ENCODE assay signal across 2 cellular contexts in the genomic region with DNA sequence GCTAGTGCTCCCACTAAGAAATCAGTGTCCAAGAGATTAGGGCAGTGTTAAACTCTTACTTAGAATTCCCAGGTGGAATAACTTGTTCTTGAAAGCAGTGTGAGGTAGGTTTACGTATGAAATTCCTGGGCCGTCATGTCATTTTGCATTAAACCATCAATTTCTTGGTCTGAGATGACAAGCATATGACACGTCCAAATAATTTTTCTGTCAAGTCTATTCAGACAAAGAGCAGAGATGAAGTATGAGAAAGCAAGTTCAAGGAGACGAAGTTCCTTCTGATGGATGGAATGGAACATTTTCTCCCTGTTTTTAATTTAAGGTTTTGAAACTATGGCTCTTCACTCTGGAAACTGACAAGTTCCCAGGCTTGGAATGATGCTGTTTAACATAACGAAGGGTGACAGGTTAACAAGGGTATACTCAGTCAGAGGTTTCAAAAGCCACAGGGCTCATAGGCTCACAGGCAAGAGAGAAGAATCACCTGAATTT.
TF ChIP-seq lines count a peak whose summit lies in the region.

No MANE protein-coding gene starts in this region.

TF ChIP-seq in GM23338, 12 proteins besides CTCF, POLR2A, EP300 and RAD21 (continued from another document):
- TF ChIP-seq, protein P1, sequence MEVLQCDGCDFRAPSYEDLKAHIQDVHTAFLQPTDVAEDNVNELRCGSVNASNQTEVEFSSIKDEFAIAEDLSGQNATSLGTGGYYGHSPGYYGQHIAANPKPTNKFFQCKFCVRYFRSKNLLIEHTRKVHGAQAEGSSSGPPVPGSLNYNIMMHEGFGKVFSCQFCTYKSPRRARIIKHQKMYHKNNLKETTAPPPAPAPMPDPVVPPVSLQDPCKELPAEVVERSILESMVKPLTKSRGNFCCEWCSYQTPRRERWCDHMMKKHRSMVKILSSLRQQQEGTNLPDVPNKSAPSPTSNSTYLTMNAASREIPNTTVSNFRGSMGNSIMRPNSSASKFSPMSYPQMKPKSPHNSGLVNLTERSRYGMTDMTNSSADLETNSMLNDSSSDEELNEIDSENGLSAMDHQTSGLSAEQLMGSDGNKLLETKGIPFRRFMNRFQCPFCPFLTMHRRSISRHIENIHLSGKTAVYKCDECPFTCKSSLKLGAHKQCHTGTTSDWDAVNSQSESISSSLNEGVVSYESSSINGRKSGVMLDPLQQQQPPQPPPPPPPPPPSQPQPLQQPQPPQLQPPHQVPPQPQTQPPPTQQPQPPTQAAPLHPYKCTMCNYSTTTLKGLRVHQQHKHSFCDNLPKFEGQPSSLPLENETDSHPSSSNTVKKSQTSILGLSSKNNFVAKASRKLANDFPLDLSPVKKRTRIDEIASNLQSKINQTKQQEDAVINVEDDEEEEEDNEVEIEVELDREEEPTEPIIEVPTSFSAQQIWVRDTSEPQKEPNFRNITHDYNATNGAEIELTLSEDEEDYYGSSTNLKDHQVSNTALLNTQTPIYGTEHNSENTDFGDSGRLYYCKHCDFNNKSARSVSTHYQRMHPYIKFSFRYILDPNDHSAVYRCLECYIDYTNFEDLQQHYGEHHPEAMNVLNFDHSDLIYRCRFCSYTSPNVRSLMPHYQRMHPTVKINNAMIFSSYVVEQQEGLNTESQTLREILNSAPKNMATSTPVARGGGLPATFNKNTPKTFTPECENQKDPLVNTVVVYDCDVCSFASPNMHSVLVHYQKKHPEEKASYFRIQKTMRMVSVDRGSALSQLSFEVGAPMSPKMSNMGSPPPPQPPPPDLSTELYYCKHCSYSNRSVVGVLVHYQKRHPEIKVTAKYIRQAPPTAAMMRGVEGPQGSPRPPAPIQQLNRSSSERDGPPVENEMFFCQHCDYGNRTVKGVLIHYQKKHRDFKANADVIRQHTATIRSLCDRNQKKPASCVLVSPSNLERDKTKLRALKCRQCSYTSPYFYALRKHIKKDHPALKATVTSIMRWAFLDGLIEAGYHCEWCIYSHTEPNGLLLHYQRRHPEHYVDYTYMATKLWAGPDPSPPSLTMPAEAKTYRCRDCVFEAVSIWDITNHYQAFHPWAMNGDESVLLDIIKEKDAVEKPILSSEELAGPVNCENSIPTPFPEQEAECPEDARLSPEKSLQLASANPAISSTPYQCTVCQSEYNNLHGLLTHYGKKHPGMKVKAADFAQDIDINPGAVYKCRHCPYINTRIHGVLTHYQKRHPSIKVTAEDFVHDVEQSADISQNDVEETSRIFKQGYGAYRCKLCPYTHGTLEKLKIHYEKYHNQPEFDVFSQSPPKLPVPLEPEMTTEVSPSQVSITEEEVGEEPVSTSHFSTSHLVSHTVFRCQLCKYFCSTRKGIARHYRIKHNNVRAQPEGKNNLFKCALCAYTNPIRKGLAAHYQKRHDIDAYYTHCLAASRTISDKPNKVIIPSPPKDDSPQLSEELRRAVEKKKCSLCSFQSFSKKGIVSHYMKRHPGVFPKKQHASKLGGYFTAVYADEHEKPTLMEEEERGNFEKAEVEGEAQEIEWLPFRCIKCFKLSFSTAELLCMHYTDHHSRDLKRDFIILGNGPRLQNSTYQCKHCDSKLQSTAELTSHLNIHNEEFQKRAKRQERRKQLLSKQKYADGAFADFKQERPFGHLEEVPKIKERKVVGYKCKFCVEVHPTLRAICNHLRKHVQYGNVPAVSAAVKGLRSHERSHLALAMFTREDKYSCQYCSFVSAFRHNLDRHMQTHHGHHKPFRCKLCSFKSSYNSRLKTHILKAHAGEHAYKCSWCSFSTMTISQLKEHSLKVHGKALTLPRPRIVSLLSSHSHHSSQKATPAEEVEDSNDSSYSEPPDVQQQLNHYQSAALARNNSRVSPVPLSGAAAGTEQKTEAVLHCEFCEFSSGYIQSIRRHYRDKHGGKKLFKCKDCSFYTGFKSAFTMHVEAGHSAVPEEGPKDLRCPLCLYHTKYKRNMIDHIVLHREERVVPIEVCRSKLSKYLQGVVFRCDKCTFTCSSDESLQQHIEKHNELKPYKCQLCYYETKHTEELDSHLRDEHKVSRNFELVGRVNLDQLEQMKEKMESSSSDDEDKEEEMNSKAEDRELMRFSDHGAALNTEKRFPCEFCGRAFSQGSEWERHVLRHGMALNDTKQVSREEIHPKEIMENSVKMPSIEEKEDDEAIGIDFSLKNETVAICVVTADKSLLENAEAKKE (CRISPR knock-in tag; IDR thresholded peaks at IDR 0.05): no peak
- TF ChIP-seq, protein P2, sequence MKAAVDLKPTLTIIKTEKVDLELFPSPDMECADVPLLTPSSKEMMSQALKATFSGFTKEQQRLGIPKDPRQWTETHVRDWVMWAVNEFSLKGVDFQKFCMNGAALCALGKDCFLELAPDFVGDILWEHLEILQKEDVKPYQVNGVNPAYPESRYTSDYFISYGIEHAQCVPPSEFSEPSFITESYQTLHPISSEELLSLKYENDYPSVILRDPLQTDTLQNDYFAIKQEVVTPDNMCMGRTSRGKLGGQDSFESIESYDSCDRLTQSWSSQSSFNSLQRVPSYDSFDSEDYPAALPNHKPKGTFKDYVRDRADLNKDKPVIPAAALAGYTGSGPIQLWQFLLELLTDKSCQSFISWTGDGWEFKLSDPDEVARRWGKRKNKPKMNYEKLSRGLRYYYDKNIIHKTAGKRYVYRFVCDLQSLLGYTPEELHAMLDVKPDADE (IDR thresholded peaks at IDR 0.05): no peak
- TF ChIP-seq, protein P3, sequence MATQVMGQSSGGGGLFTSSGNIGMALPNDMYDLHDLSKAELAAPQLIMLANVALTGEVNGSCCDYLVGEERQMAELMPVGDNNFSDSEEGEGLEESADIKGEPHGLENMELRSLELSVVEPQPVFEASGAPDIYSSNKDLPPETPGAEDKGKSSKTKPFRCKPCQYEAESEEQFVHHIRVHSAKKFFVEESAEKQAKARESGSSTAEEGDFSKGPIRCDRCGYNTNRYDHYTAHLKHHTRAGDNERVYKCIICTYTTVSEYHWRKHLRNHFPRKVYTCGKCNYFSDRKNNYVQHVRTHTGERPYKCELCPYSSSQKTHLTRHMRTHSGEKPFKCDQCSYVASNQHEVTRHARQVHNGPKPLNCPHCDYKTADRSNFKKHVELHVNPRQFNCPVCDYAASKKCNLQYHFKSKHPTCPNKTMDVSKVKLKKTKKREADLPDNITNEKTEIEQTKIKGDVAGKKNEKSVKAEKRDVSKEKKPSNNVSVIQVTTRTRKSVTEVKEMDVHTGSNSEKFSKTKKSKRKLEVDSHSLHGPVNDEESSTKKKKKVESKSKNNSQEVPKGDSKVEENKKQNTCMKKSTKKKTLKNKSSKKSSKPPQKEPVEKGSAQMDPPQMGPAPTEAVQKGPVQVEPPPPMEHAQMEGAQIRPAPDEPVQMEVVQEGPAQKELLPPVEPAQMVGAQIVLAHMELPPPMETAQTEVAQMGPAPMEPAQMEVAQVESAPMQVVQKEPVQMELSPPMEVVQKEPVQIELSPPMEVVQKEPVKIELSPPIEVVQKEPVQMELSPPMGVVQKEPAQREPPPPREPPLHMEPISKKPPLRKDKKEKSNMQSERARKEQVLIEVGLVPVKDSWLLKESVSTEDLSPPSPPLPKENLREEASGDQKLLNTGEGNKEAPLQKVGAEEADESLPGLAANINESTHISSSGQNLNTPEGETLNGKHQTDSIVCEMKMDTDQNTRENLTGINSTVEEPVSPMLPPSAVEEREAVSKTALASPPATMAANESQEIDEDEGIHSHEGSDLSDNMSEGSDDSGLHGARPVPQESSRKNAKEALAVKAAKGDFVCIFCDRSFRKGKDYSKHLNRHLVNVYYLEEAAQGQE (IDR thresholded peaks at IDR 0.05; ENCODE audit: unreplicated experiment): no peak
- TF ChIP-seq EZH2 (IDR thresholded peaks at IDR 0.05; ENCODE audit: low read depth, unreplicated experiment) (no peak), ZNF331 (CRISPR knock-in tag; IDR thresholded peaks at IDR 0.05; ENCODE audit: low read depth) (no peak), ZNF114 (CRISPR knock-in tag; IDR thresholded peaks at IDR 0.05) (no peak), EZH2phosphoT487 (IDR thresholded peaks at IDR 0.05; ENCODE audit: unreplicated experiment) (no peak), POLR2AphosphoS5 (IDR thresholded peaks at IDR 0.05; ENCODE audit: low read depth) (no peak), JUNB (IDR thresholded peaks at IDR 0.05; ENCODE audit: unreplicated experiment) (no peak), STAT1 (IDR thresholded peaks at IDR 0.05; ENCODE audit: unreplicated experiment) (no peak)
TF ChIP-seq in GM23338: peak in this region for 0.

TF ChIP-seq in neural cell, 6 proteins besides CTCF, POLR2A, EP300 and RAD21:
- TF ChIP-seq, protein P3 (IDR thresholded peaks at IDR 0.05; ENCODE audit: borderline replicate concordance): peak; percentile 99
- no peak for TF ChIP-seq MXI1 (conservative IDR thresholded peaks at IDR 0.05; ENCODE audit: poor library complexity, severe bottlenecking)
- TF ChIP-seq EZH2 (IDR thresholded peaks at IDR 0.05; ENCODE audit: borderline replicate concordance, insufficient read depth, low read length, poor library complexity, severe bottlenecking): no peak
- TF ChIP-seq TAF1 (IDR thresholded peaks at IDR 0.05; ENCODE audit: low read depth): no peak
- TF ChIP-seq SMC3 (conservative IDR thresholded peaks at IDR 0.05; ENCODE audit: poor library complexity): no peak
- TF ChIP-seq POLR2AphosphoS5 (IDR thresholded peaks at IDR 0.05): peak; percentile 76
